Comparison of ENCODE assay signal across 1 cellular context in the genomic region with DNA sequence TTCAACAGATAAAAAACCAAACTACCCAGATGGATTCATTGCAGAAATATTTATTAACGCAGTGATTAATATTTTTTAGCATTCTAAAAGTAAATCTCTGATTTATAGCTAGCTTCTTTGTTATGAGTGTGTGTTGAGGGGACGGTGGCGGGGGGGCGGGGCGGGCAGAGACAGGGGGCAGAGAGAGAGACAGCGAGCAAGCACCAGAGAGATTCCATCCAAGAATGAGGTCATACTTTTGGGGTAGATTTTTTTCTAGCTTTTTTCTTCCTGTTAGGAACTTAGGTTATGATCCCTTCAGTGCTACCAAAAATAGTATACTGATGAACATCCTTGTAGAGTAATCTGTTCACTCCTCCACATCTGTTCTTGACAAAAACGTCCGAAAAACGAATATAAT.
TF ChIP-seq lines count a peak whose summit lies in the region.

No MANE protein-coding gene starts in this region.

TF ChIP-seq in HepG2, 621 proteins besides CTCF, POLR2A, EP300 and RAD21:
- no peak for TF ChIP-seq CHD4 (IDR thresholded peaks at IDR 0.05; ENCODE audit: borderline replicate concordance, low read length)
- TF ChIP-seq ZNF691 (CRISPR knock-in tag; IDR thresholded peaks at IDR 0.05; ENCODE audit: borderline replicate concordance, low read depth): no peak
- no peak for TF ChIP-seq TEAD3 (CRISPR knock-in tag; optimal IDR thresholded peaks at IDR 0.05; ENCODE audit: borderline replicate concordance)
- no peak for TF ChIP-seq SRF (IDR thresholded peaks at IDR 0.05; ENCODE audit: low read depth, low read length)
- no peak for TF ChIP-seq CCDC6 (CRISPR knock-in tag; IDR thresholded peaks at IDR 0.05)
- TF ChIP-seq ZMYM3 (CRISPR knock-in tag; IDR thresholded peaks at IDR 0.05): no peak
- TF ChIP-seq IRF2 (CRISPR knock-in tag; IDR thresholded peaks at IDR 0.05): no peak
